ENCODE assay signal across 14 cellular contexts in genomic region chr3:37139567-37140052, GRCh38. TPM values are rescaled to one million over a fixed set of nuclear protein-coding genes. Genes with fewer than 3 reads are reported as not detected.
DNase-seq lines count a peak whose midpoint lies in the region; ATAC-seq, FAIRE-seq and TF ChIP-seq lines count a peak whose summit lies in the region.
"Had no signal": no experiment of that assay in that cellular context is flagged by ENCODE, and none has a peak within 500 bp of the region (broad histone marks: within the 10 kb centered on the region; RNA-seq: fewer than 3 reads in every experiment).

No MANE protein-coding gene starts in this region.

- H3K36me3 ChIP-seq in liver (ENCODE audit: control insufficient read depth in 4 of 4, insufficient read depth in 3 of 4, low read depth in 1 of 4, low read length in 3 of 4), result no peaks in the 10 kb centered on the region

- TF ChIP-seq CTCF in liver (IDR thresholded peaks at IDR 0.05; ENCODE audit: low read depth, low read length, missing input control) (no peak), D721Med (IDR thresholded peaks at IDR 0.05; ENCODE audit: insufficient read depth, missing control alignments) (no peak)

- no peaks in the 10 kb centered on the region for H3K9me3 ChIP-seq in liver (ENCODE audit: control insufficient read depth in 4 of 4, low read length in 3 of 4)
- H3K9me3 ChIP-seq: MG63, testis had no signal

- H3K4me1 ChIP-seq in liver (ENCODE audit: control insufficient read depth in 4 of 4, insufficient read depth in 4 of 4, low read length in 3 of 4), result peaks cover 9 to 64% (median 36%) of the 10 kb centered on the region in 4 donors

- 42% methylated on average over 1 of the region's 1 CpG for WGBS in liver

- no peaks in the 10 kb centered on the region for H3K27me3 ChIP-seq in liver (ENCODE audit: control insufficient read depth in 4 of 4, insufficient read depth in 4 of 4, low read length in 3 of 4)
- H3K27me3 ChIP-seq: BLaER1 treated with 17β-estradiol and CSF1 and Interleukin-3, amounts not matched to agents 10 nM and 100 nM; MG63; testis had no signal

- DNase-seq in HuH-7.5 (ENCODE audit: low spot score) (peak; percentile 34), D721Med (ENCODE audit: insufficient read length, low spot score) (no peak), NCI-H345 (lab: John Stamatoyannopoulos, UW) (no peak)
- DNase-seq: activated B cell treated with CpG ODN at 0.5 μM for 24 hours, kidney glomerular epithelial cell, MG63, SW 1271, testis had no signal

- FAIRE-seq in D721Med (lab: Jason Lieb, UNC), result no peak

- H3K27ac ChIP-seq in liver (ENCODE audit: low read depth in 1 of 2, low read length in 2 of 2), result peak overlapping the region; percentile 60 to 78
- H3K27ac ChIP-seq: BLaER1 treated with 17β-estradiol and CSF1 and Interleukin-3, amounts not matched to agents 10 nM and 100 nM; testis had no signal

- TF ChIP-seq RAD21 in liver (IDR thresholded peaks at IDR 0.05), result peak in 1 of 2 donors; percentile 25

- peak overlapping the region in 1 of 2 donors; percentile 72 for H3K9ac ChIP-seq in liver (ENCODE audit: low read depth in 1 of 2, low read length in 2 of 2)
- H3K9ac ChIP-seq: BLaER1 treated with 17β-estradiol and CSF1 and Interleukin-3, amounts not matched to agents 10 nM and 100 nM had no signal

- H3K4me3 ChIP-seq in liver (ENCODE audit: low read depth in 1 of 3, low read length in 3 of 3), result no peak overlapping the region
- H3K4me3 ChIP-seq: BLaER1 treated with 17β-estradiol and CSF1 and Interleukin-3, amounts not matched to agents 10 nM and 100 nM; MG63; testis had no signal

- peak; percentile 69 for ATAC-seq in GM18519 (IDR thresholded peaks at IDR 0.05; ENCODE audit: low FRiP score, unreplicated experiment)
- ATAC-seq in GM21526 (IDR thresholded peaks at IDR 0.05; ENCODE audit: low FRiP score, unreplicated experiment), result peak; percentile 64
- no peak for ATAC-seq in HG03097 (IDR thresholded peaks at IDR 0.05; ENCODE audit: low FRiP score, unreplicated experiment)
- ATAC-seq in GM21619 (IDR thresholded peaks at IDR 0.05; ENCODE audit: unreplicated experiment), result no peak

TF ChIP-seq in liver, 16 proteins besides CTCF, POLR2A, EP300 and RAD21:
- no peak for TF ChIP-seq TAF1 (conservative IDR thresholded peaks at IDR 0.05)
- peak; percentile 43 to 51 for TF ChIP-seq JUND (IDR thresholded peaks at IDR 0.05)
- peak; percentile 96 to 97 for TF ChIP-seq HNF4A (conservative IDR thresholded peaks at IDR 0.05)
- TF ChIP-seq, protein P1, sequence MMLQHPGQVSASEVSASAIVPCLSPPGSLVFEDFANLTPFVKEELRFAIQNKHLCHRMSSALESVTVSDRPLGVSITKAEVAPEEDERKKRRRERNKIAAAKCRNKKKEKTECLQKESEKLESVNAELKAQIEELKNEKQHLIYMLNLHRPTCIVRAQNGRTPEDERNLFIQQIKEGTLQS (IDR thresholded peaks at IDR 0.05), result no peak
- TF ChIP-seq FOXA1 (IDR thresholded peaks at IDR 0.05), result no peak
- TF ChIP-seq RXRA (IDR thresholded peaks at IDR 0.05), result peak; percentile 82 to 83
- TF ChIP-seq SP1 (IDR thresholded peaks at IDR 0.05), result peak; percentile 86
- no peak for TF ChIP-seq MAX (IDR thresholded peaks at IDR 0.05)
- no peak for TF ChIP-seq EGR1 (IDR thresholded peaks at IDR 0.05; ENCODE audit: low read depth in 2 of 2)
- TF ChIP-seq YY1 (IDR thresholded peaks at IDR 0.05), result peak; percentile 93
- TF ChIP-seq FOXA2 (IDR thresholded peaks at IDR 0.05), result no peak
- peak; percentile 89 for TF ChIP-seq HNF4G (IDR thresholded peaks at IDR 0.05)
- TF ChIP-seq NR2F2 (IDR thresholded peaks at IDR 0.05), result no peak
- TF ChIP-seq, protein P2, sequence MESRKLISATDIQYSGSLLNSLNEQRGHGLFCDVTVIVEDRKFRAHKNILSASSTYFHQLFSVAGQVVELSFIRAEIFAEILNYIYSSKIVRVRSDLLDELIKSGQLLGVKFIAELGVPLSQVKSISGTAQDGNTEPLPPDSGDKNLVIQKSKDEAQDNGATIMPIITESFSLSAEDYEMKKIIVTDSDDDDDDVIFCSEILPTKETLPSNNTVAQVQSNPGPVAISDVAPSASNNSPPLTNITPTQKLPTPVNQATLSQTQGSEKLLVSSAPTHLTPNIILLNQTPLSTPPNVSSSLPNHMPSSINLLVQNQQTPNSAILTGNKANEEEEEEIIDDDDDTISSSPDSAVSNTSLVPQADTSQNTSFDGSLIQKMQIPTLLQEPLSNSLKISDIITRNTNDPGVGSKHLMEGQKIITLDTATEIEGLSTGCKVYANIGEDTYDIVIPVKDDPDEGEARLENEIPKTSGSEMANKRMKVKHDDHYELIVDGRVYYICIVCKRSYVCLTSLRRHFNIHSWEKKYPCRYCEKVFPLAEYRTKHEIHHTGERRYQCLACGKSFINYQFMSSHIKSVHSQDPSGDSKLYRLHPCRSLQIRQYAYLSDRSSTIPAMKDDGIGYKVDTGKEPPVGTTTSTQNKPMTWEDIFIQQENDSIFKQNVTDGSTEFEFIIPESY (IDR thresholded peaks at IDR 0.05), result peak; percentile 31
- TF ChIP-seq REST (IDR thresholded peaks at IDR 0.05), result peak; percentile 78
- peak in 1 of 2 donors; percentile 21 for TF ChIP-seq GABPA (IDR thresholded peaks at IDR 0.05 in 1 of 2, conservative IDR thresholded peaks at IDR 0.05 in 1 of 2)

RNA-seq across cellular contexts. Expression of gene LRRFIP2, which starts 34.8 kb away (rescaled TPM):
- total RNA-seq in liver, result 10 to 100 TPM; 44.7 to 56.9 TPM
- polyA plus RNA-seq in liver, result 10 to 100 TPM; 22.6 to 34.8 TPM

Comparison
In these comparisons a context has a peak if more than half of its experiments do, and no peak if none do; other contexts are left out.
1. ATAC-seq: peak in GM18519 (single experiment) and GM21526 (single experiment); none in HG03097 (single experiment) and GM21619 (single experiment).